In the genomic region with DNA sequence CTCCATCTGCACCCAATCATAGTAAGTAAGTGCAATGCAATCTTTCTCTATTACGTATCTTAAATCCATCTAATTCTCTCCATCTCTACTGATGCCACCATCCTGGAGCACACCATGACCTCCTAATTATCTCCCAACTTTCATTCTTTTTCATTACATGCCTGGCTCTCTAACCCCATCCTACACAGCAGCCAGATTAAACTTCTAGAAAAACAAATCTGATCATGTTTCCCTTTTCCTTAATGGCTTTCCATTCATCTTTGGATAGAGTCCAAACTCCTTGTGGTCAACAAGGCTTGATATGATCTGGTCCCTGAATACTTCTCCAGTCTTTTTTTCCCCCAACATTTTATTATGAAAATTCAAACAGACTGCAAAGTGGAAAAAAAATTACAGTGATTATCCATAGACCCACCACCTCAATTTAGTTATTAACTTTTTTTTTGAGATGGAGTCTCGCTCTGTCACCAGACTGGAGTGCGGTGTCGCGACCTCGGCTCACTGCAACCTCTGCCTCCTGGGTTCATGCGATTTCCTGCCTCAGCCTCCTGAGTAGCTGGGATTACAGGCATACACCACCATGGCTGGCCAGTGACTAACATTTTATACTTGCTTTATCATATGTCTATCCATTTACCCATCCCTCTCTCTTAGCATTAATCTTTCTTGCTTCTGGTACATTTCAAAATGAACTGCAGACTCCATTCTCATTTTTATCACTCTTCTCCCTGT, we compare ENCODE assay signal across 17 cellular contexts. TPM values are rescaled to one million over a fixed set of nuclear protein-coding genes. Genes with fewer than 3 reads are reported as not detected.
A peak's percentile ranks its signal among the peaks of the same experiment; 100 is the strongest.
DNase-seq lines count a peak whose midpoint lies in the region; ATAC-seq and TF ChIP-seq lines count a peak whose summit lies in the region.
"Had no signal": no experiment of that assay in that cellular context is flagged by ENCODE, and none has a peak within 500 bp of the region (broad histone marks: within the 10 kb centered on the region; RNA-seq: fewer than 3 reads in every experiment).

No MANE protein-coding gene starts in this region.

- no peak overlapping the region for H3K4me3 Mint-ChIP-seq in activated naive CD8-positive, alpha-beta T cell treated with anti-CD3 and anti-CD28 coated beads for 36 hours
- H3K4me3 Mint-ChIP-seq in activated naive CD8-positive, alpha-beta T cell treated with anti-CD3 and anti-CD28 coated beads, Interleukin-2, amount 50 U/mL, for 24 hours = no peak overlapping the region
- H3K4me3 Mint-ChIP-seq: CD4-positive, CD25-positive, alpha-beta regulatory T cell; T-cell had no signal

- POLR2A ChIA-PET in GM10248 (lab: Yijun Ruan, JAX) = no interaction called here

- TF ChIP-seq CTCF in astrocyte of the cerebellum (IDR thresholded peaks at IDR 0.05; ENCODE audit: low read depth, low read length, missing control alignments) = no peak
- TF ChIP-seq CTCF in GM10248 (IDR thresholded peaks at IDR 0.05; ENCODE audit: control extremely low read depth, extremely low read depth, low read depth, missing control alignments) = no peak
- no peak for TF ChIP-seq CTCF in omental fat pad (IDR thresholded peaks at IDR 0.05)

- in situ Hi-C loops in astrocyte of the cerebellum (cut with HindIII; ENCODE audit: low sequenced_read_pairs) = no loop called here

- no peaks in the 10 kb centered on the region for H3K36me3 Mint-ChIP-seq in activated naive CD8-positive, alpha-beta T cell treated with anti-CD3 and anti-CD28 coated beads for 36 hours
- H3K36me3 Mint-ChIP-seq in activated naive CD8-positive, alpha-beta T cell treated with anti-CD3 and anti-CD28 coated beads, Interleukin-2, amount 50 U/mL, for 24 hours (ENCODE audit: low read depth) = no peaks in the 10 kb centered on the region

- peak overlapping the region; percentile 7 for H3K27ac Mint-ChIP-seq in activated naive CD8-positive, alpha-beta T cell treated with anti-CD3 and anti-CD28 coated beads for 36 hours
- no peak overlapping the region for H3K27ac Mint-ChIP-seq in activated naive CD8-positive, alpha-beta T cell treated with anti-CD3 and anti-CD28 coated beads, Interleukin-2, amount 50 U/mL, for 24 hours
- H3K27ac Mint-ChIP-seq: T-cell had no signal

- ATAC-seq in activated naive CD8-positive, alpha-beta T cell treated with anti-CD3 and anti-CD28 coated beads, Interleukin-2, amount 50 U/mL, for 24 hours = no peak
- no peak for ATAC-seq in omental fat pad (ENCODE audit: low FRiP score)
- ATAC-seq: Panc1, T-cell had no signal

- H3K4me1 Mint-ChIP-seq in activated naive CD8-positive, alpha-beta T cell treated with anti-CD3 and anti-CD28 coated beads for 36 hours = peaks cover 10% of the 10 kb centered on the region
- H3K4me1 Mint-ChIP-seq in activated naive CD8-positive, alpha-beta T cell treated with anti-CD3 and anti-CD28 coated beads, Interleukin-2, amount 50 U/mL, for 24 hours = peaks cover 14% of the 10 kb centered on the region

- H3K27me3 Mint-ChIP-seq in activated naive CD8-positive, alpha-beta T cell treated with anti-CD3 and anti-CD28 coated beads for 36 hours = peaks cover 11% of the 10 kb centered on the region
- H3K27me3 Mint-ChIP-seq in activated naive CD8-positive, alpha-beta T cell treated with anti-CD3 and anti-CD28 coated beads, Interleukin-2, amount 50 U/mL, for 24 hours = peaks cover 16% of the 10 kb centered on the region

- no peak overlapping the region for H3K4me3 ChIP-seq in astrocyte of the cerebellum (ENCODE audit: low read depth, low read length)

- CTCF ChIA-PET in GM10248 (lab: Yijun Ruan, JAX) = no interaction called here

- no peaks in the 10 kb centered on the region for H3K9me3 Mint-ChIP-seq in activated naive CD8-positive, alpha-beta T cell treated with anti-CD3 and anti-CD28 coated beads for 36 hours
- no peaks in the 10 kb centered on the region for H3K9me3 Mint-ChIP-seq in activated naive CD8-positive, alpha-beta T cell treated with anti-CD3 and anti-CD28 coated beads, Interleukin-2, amount 50 U/mL, for 24 hours
- H3K9me3 Mint-ChIP-seq: T-cell had no signal

- DNase-seq in activated naive CD8-positive, alpha-beta T cell treated with anti-CD3 and anti-CD28 coated beads for 36 hours = no peak
- no peak for DNase-seq in activated naive CD8-positive, alpha-beta T cell treated with anti-CD3 and anti-CD28 coated beads, Interleukin-2, amount 50 U/mL, for 24 hours
- peak; percentile 34 for DNase-seq in HT-29 (ENCODE audit: low spot score)
- DNase-seq in astrocyte of the cerebellum (ENCODE audit: low read depth) = peak; percentile 51
- DNase-seq in GM10248 (ENCODE audit: extremely low spot score) = no peak
- no peak for DNase-seq in omental fat pad (ENCODE audit: low spot score)
- no peak for DNase-seq in H4 (ENCODE audit: low spot score)
- DNase-seq: ACHN; AML-193; CD4-positive, CD25-positive, alpha-beta regulatory T cell; GOT3; NCI-H187; NCI-H2171 treated with DMSO at 0.1 percent for 48 hours; NCI-H524; T-cell had no signal

RNA-seq across cellular contexts. Expression of a gene that starts 5.2 kb away (rescaled TPM):
- total RNA-seq in activated naive CD8-positive, alpha-beta T cell treated with anti-CD3 and anti-CD28 coated beads for 36 hours = under 1 TPM; 0.19 to 0.30 TPM
- total RNA-seq in HT-29 (2014; rRNA removed; shearing (Covaris generic)) = 0.03 and 0.08 TPM in 2 replicates
- 1 to 10 TPM in 2 of 4 donors, under 1 TPM in 2; 0.31 to 1.9 (median 0.96) TPM for total RNA-seq in omental fat pad
- total RNA-seq in H4 (2014; rRNA removed; shearing (Covaris generic)) = 0.62 and 2.1 TPM in 2 replicates
- total RNA-seq: SK-MEL-5 had no signal

Comparison
In these comparisons a context has a peak if more than half of its experiments do, and no peak if none do; other contexts are left out.
1. DNase-seq: peak in HT-29 (single experiment) and astrocyte of the cerebellum (single experiment); none in activated naive CD8-positive, alpha-beta T cell treated with anti-CD3 and anti-CD28 coated beads for 36 hours (single experiment), activated naive CD8-positive, alpha-beta T cell treated with anti-CD3 and anti-CD28 coated beads, Interleukin-2, amount 50 U/mL, for 24 hours (single experiment), GM10248 (single experiment), omental fat pad (single experiment) and H4 (single experiment).